Comparison of ENCODE assay signal across 27 cellular contexts in the genomic region with DNA sequence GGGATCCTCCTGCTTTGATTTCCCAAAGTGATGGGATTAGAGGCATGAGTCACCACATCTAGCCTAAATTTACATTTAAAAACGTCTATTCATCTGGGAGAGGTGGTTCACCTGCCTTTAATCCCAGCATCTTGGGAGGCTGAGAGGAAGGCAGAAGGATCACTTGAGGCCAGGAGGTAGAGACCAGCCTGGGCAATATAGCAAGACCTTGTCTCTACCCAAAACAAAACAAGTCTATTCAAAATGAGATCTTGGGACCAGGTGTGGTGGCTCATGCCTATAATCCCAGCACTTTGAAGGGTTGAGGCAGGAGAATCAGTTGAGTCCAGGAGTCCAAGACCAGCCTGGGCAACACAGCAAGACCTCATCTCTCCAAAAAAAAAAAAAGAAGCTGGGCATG.
"Had no signal": no experiment of that assay in that cellular context is flagged by ENCODE, and none has a peak within 500 bp of the region (broad histone marks: within the 10 kb centered on the region; RNA-seq: fewer than 3 reads in every experiment).

No MANE protein-coding gene starts in this region.

- H3K36me3 ChIP-seq: colonic mucosa, esophagus squamous epithelium, gastroesophageal sphincter, heart left ventricle, left lung, lower lobe of right lung had no signal

- H3K9me3 ChIP-seq: colonic mucosa, esophagus squamous epithelium, gastroesophageal sphincter, heart left ventricle, left lung, lower lobe of right lung had no signal

- H3K27ac ChIP-seq: colonic mucosa, epithelial cell of prostate, esophagus squamous epithelium, gastroesophageal sphincter, heart left ventricle, hepatocyte, left lung, lower lobe of right lung had no signal

- H3K4me2 ChIP-seq: hepatocyte had no signal

- H3K9me3 Mint-ChIP-seq: dendritic cell treated with granulocyte-macrophage colony-stimulating factor and Interleukin-4, amounts not matched to agents 40 ng/mL and 50 ng/mL, for 4 days; effector memory CD8-positive, alpha-beta T cell; endodermal cell; memory B cell had no signal

- H3K27me3 ChIP-seq: colonic mucosa had no signal

- H3K4me3 Mint-ChIP-seq: dendritic cell treated with granulocyte-macrophage colony-stimulating factor and Interleukin-4, amounts not matched to agents 40 ng/mL and 50 ng/mL, for 4 days; effector memory CD8-positive, alpha-beta T cell; endodermal cell; memory B cell; naive thymus-derived CD4-positive, alpha-beta T cell had no signal

- H3K4me1 ChIP-seq: colonic mucosa had no signal

- ATAC-seq: effector memory CD8-positive, alpha-beta T cell; esophagus mucosa; gastroesophageal sphincter; heart left ventricle; left cardiac atrium; left lung; left ventricle myocardium superior; lower lobe of right lung; naive thymus-derived CD4-positive, alpha-beta T cell had no signal

- H3K36me3 Mint-ChIP-seq: memory B cell; naive thymus-derived CD4-positive, alpha-beta T cell had no signal

- H3K27ac Mint-ChIP-seq: dendritic cell treated with granulocyte-macrophage colony-stimulating factor and Interleukin-4, amounts not matched to agents 40 ng/mL and 50 ng/mL, for 4 days; endodermal cell; memory B cell had no signal

- H2AFZ ChIP-seq: hepatocyte had no signal

- H3K79me2 ChIP-seq: hepatocyte had no signal

- DNase-seq: colonic mucosa; cortex of kidney; effector CD8-positive, alpha-beta T cell; effector memory CD8-positive, alpha-beta T cell; endodermal cell; erythroblast; esophagus squamous epithelium; foreskin fibroblast; foreskin melanocyte; heart left ventricle; hypothalamus; left cardiac atrium; left lung; left ventricle myocardium superior; lower lobe of right lung; mesendoderm; midbrain; naive thymus-derived CD4-positive, alpha-beta T cell had no signal

- FAIRE-seq: endometrium, islet of Langerhans, keratinocyte had no signal

- H3K4me3 ChIP-seq: colonic mucosa, esophagus squamous epithelium, gastroesophageal sphincter, heart left ventricle, hepatocyte, left lung, lower lobe of right lung had no signal
